8 cellular contexts compared by ENCODE assay signal in genomic region chr15:78075490-78076230, GRCh38. TPM values are rescaled to one million over a fixed set of nuclear protein-coding genes. Genes with fewer than 3 reads are reported as not detected.
DNase-seq lines count a peak whose midpoint lies in the region; ATAC-seq and TF ChIP-seq lines count a peak whose summit lies in the region.

No MANE protein-coding gene starts in this region.

- H3K27ac Mint-ChIP-seq in stimulated activated naive CD8-positive, alpha-beta T cell treated with anti-CD3 and anti-CD28 coated beads, Interleukin-15, amount 100 ng/mL, for 72 hours: peak overlapping the region; percentile 21 to 22

- peak overlapping the region; percentile 93 to 99 for H3K4me3 Mint-ChIP-seq in stimulated activated naive CD8-positive, alpha-beta T cell treated with anti-CD3 and anti-CD28 coated beads, Interleukin-15, amount 100 ng/mL, for 72 hours

- H3K4me3 ChIP-seq in cardiac fibroblast (replicated peaks in 1 of 2; ENCODE audit: low read depth in 2 of 2, low read length in 2 of 2): peak overlapping the region; percentile 72 to 87

- TF ChIP-seq CTCF in cardiac fibroblast (IDR thresholded peaks at IDR 0.05; ENCODE audit: low read depth, low read length): no peak

- DNase-seq in NCI-H1105 treated with DMSO at 0.1 percent for 48 hours (lab: John Stamatoyannopoulos, UW): peak; percentile 7
- DNase-seq in NCI-H1105 (lab: John Stamatoyannopoulos, UW): no peak
- peak; percentile 55 for DNase-seq in NCI-H345 (lab: John Stamatoyannopoulos, UW)
- peak; percentile 92 to 96 for DNase-seq in cardiac fibroblast (ENCODE audit: low read depth in 2 of 2)
- peak; percentile 79 for DNase-seq in kidney tubule cell (ENCODE audit: low spot score)
- DNase-seq in stimulated activated naive CD8-positive, alpha-beta T cell treated with anti-CD3 and anti-CD28 coated beads, Interleukin-15, amount 100 ng/mL, for 72 hours: no peak
- DNase-seq in occipital lobe (lab: John Stamatoyannopoulos, UW): no peak
- no peak for DNase-seq in stimulated activated CD4-positive, alpha-beta T cell treated with anti-CD3 and anti-CD28 coated beads, Interleukin-4, amount 100 ng/mL, for 1 hour

- no peak for ATAC-seq in stimulated activated naive CD8-positive, alpha-beta T cell treated with anti-CD3 and anti-CD28 coated beads, Interleukin-15, amount 100 ng/mL, for 72 hours

- H3K4me1 Mint-ChIP-seq in stimulated activated naive CD8-positive, alpha-beta T cell treated with anti-CD3 and anti-CD28 coated beads, Interleukin-15, amount 100 ng/mL, for 72 hours: peaks cover 73% of the 10 kb centered on the region

- H3K27me3 Mint-ChIP-seq in stimulated activated naive CD8-positive, alpha-beta T cell treated with anti-CD3 and anti-CD28 coated beads, Interleukin-15, amount 100 ng/mL, for 72 hours: no peaks in the 10 kb centered on the region

- H3K9me3 Mint-ChIP-seq in stimulated activated naive CD8-positive, alpha-beta T cell treated with anti-CD3 and anti-CD28 coated beads, Interleukin-15, amount 100 ng/mL, for 72 hours: no peaks in the 10 kb centered on the region

RNA-seq across cellular contexts. Expression of gene TBC1D2B, which starts 1.9 kb away (rescaled TPM):
- 12.3 TPM for total RNA-seq in occipital lobe

RNA-seq across cellular contexts. Expression of gene SH2D7, which starts 16.7 kb away (rescaled TPM):
- not detected for total RNA-seq in occipital lobe

RNA-seq across cellular contexts. Expression of gene CIB2, which starts 55.6 kb away (rescaled TPM):
- 18.4 TPM for total RNA-seq in occipital lobe

Comparison
In these comparisons a context has a peak if more than half of its experiments do, and no peak if none do; other contexts are left out.
1. DNase-seq: peak in NCI-H1105 treated with DMSO at 0.1 percent for 48 hours (single experiment), NCI-H345 (single experiment), cardiac fibroblast (2 of 2) and kidney tubule cell (single experiment); none in NCI-H1105 (single experiment), stimulated activated naive CD8-positive, alpha-beta T cell treated with anti-CD3 and anti-CD28 coated beads, Interleukin-15, amount 100 ng/mL, for 72 hours (0 of 2), occipital lobe (single experiment) and stimulated activated CD4-positive, alpha-beta T cell treated with anti-CD3 and anti-CD28 coated beads, Interleukin-4, amount 100 ng/mL, for 1 hour (single experiment).